14 cellular contexts compared by ENCODE assay signal in genomic region chr14:74562515-74563232, GRCh38. TPM values are rescaled to one million over a fixed set of nuclear protein-coding genes. Genes with fewer than 3 reads are reported as not detected.
DNase-seq lines count a peak whose midpoint lies in the region; ATAC-seq and TF ChIP-seq lines count a peak whose summit lies in the region.
"Had no signal": no experiment of that assay in that cellular context is flagged by ENCODE, and none has a peak within 500 bp of the region (broad histone marks: within the 10 kb centered on the region; RNA-seq: fewer than 3 reads in every experiment).

No MANE protein-coding gene starts in this region.

- peak overlapping the region; percentile 1; the same call in 1 of the 2 replicates for H3K27ac Mint-ChIP-seq in HFFc6

- peaks cover 9% of the 10 kb centered on the region for H3K36me3 Mint-ChIP-seq in HFFc6 (ENCODE audit: low read depth)
- H3K36me3 Mint-ChIP-seq: naive B cell had no signal

- H3K36me3 ChIP-seq in stomach = no peaks in the 10 kb centered on the region
- H3K36me3 ChIP-seq in SJCRH30 = no peaks in the 10 kb centered on the region
- H3K36me3 ChIP-seq: adrenal gland had no signal

- no peaks in the 10 kb centered on the region for H3K9me3 Mint-ChIP-seq in HFFc6
- H3K9me3 Mint-ChIP-seq: naive B cell had no signal

- H3K4me3 Mint-ChIP-seq in HFFc6 = no peak overlapping the region
- H3K4me3 Mint-ChIP-seq: naive B cell had no signal

- ATAC-seq in SK-N-SH treated with all-trans-retinoic acid at 6 μM for 48 hours = peak; percentile 64
- no peak for ATAC-seq in foreskin keratinocyte
- no peak for ATAC-seq in HG03354 (IDR thresholded peaks at IDR 0.05; ENCODE audit: poor library complexity, severe bottlenecking, unreplicated experiment)

- H3K27me3 Mint-ChIP-seq in HFFc6 (ENCODE audit: insufficient read depth) = peaks cover 1% of the 10 kb centered on the region; the same call in 1 of the 2 replicates

- H3K4me1 ChIP-seq in foreskin keratinocyte (peaks cover 26% of the 10 kb centered on the region), stomach (peaks cover 0 to 47% (median 20%) of the 10 kb centered on the region in 4 donors), SJCRH30 (no peaks in the 10 kb centered on the region)
- H3K4me1 ChIP-seq: adrenal gland had no signal

- TF ChIP-seq EP300 in stomach (IDR thresholded peaks at IDR 0.05) = no peak

- H3K4me1 Mint-ChIP-seq in HFFc6 (ENCODE audit: low read depth) = peaks cover 47% of the 10 kb centered on the region
- H3K4me1 Mint-ChIP-seq: naive B cell had no signal

- DNase-seq in HFFc6 = no peak
- no peak for DNase-seq in foreskin keratinocyte
- DNase-seq in stomach = no peak
- no peak for DNase-seq in SJCRH30
- DNase-seq in NCI-H2196 (lab: John Stamatoyannopoulos, UW; ENCODE audit: unreplicated experiment) = no peak
- DNase-seq: adrenal gland; DND-41; MV-4-11; naive B cell; NCI-H774; stimulated activated CD4-positive, alpha-beta T cell treated with anti-CD3 and anti-CD28 coated beads, Interleukin-12 subunit alpha, Interleukin-12 subunit beta, amount 100 ng/mL, for 4 hours; stimulated activated CD8-positive, alpha-beta memory T cell treated with anti-CD3 and anti-CD28 coated beads, Interleukin-4, amount 100 ng/mL, for 48 hours had no signal

- 33 to 54% (median 37%) methylated on average over 3 of the region's 3 CpGs for WGBS in stomach, 5 donors

- no peak overlapping the region for H3K27ac ChIP-seq in foreskin keratinocyte
- H3K27ac ChIP-seq in stomach = peak overlapping the region in 3 of 5 donors; percentile 53 to 61 (median 57)
- H3K27ac ChIP-seq in SJCRH30 = no peak overlapping the region

- TF ChIP-seq CTCF in HFFc6 (IDR thresholded peaks at IDR 0.05) (no peak), foreskin keratinocyte (conservative IDR thresholded peaks at IDR 0.05) (peak; percentile 28), stomach (IDR thresholded peaks at IDR 0.05) (no peak)

- no peaks in the 10 kb centered on the region for H3K9me3 ChIP-seq in stomach
- H3K9me3 ChIP-seq in SJCRH30 (replicated peaks) = no peaks in the 10 kb centered on the region
- H3K9me3 ChIP-seq: adrenal gland had no signal

- TF ChIP-seq POLR2A in stomach (IDR thresholded peaks at IDR 0.05) = no peak

- H3K4me3 ChIP-seq in stomach (no peak overlapping the region), SJCRH30 (no peak overlapping the region)
- H3K4me3 ChIP-seq: adrenal gland had no signal

- intact Hi-C loops in stomach (cut with DNase I; ENCODE audit: low total_unique reads) = no loop called here

- H3K27me3 ChIP-seq in foreskin keratinocyte = no peaks in the 10 kb centered on the region
- H3K27me3 ChIP-seq in stomach = peaks cover 0 to 2% (median 0%) of the 10 kb centered on the region in 3 donors
- H3K27me3 ChIP-seq in SJCRH30 = no peaks in the 10 kb centered on the region
- H3K27me3 ChIP-seq: adrenal gland had no signal

TF ChIP-seq in SK-N-SH treated with all-trans-retinoic acid at 6 μM for 48 hours, 23 proteins besides CTCF, POLR2A, EP300 and RAD21 (continues in another document):
- TF ChIP-seq TCF4 (CRISPR knock-in tag; IDR thresholded peaks at IDR 0.05; ENCODE audit: borderline replicate concordance) = no peak
- no peak for TF ChIP-seq PATZ1 (CRISPR knock-in tag; IDR thresholded peaks at IDR 0.05; ENCODE audit: borderline replicate concordance)
- TF ChIP-seq GLIS3 (CRISPR knock-in tag; IDR thresholded peaks at IDR 0.05) = no peak
- no peak for TF ChIP-seq OSR1 (CRISPR knock-in tag; IDR thresholded peaks at IDR 0.05)
- no peak for TF ChIP-seq ZC3H10 (CRISPR knock-in tag; IDR thresholded peaks at IDR 0.05)
- no peak for TF ChIP-seq BACH2 (CRISPR knock-in tag; IDR thresholded peaks at IDR 0.05; ENCODE audit: borderline replicate concordance)
- TF ChIP-seq CSDC2 (CRISPR knock-in tag; IDR thresholded peaks at IDR 0.05) = no peak
- TF ChIP-seq POU6F1 (CRISPR knock-in tag; IDR thresholded peaks at IDR 0.05; ENCODE audit: borderline replicate concordance, low read depth) = no peak
- no peak for TF ChIP-seq PPARA (CRISPR knock-in tag; IDR thresholded peaks at IDR 0.05; ENCODE audit: borderline replicate concordance)
- no peak for TF ChIP-seq TSHZ2 (CRISPR knock-in tag; IDR thresholded peaks at IDR 0.05)
- TF ChIP-seq TOX (CRISPR knock-in tag; IDR thresholded peaks at IDR 0.05; ENCODE audit: borderline replicate concordance) = no peak
- TF ChIP-seq ZNF70 (CRISPR knock-in tag; IDR thresholded peaks at IDR 0.05) = no peak
- no peak for TF ChIP-seq ZNF8 (CRISPR knock-in tag; IDR thresholded peaks at IDR 0.05)
- no peak for TF ChIP-seq SNAI2 (CRISPR knock-in tag; IDR thresholded peaks at IDR 0.05)
- TF ChIP-seq RARB (CRISPR knock-in tag; IDR thresholded peaks at IDR 0.05) = no peak
- TF ChIP-seq ISL1 (CRISPR knock-in tag; IDR thresholded peaks at IDR 0.05) = no peak
- no peak for TF ChIP-seq ESRRG (CRISPR knock-in tag; IDR thresholded peaks at IDR 0.05)
- TF ChIP-seq ARNTL (CRISPR knock-in tag; IDR thresholded peaks at IDR 0.05; ENCODE audit: borderline replicate concordance, low read depth) = no peak
- no peak for TF ChIP-seq CREB5 (CRISPR knock-in tag; IDR thresholded peaks at IDR 0.05; ENCODE audit: low read depth)

RNA-seq across cellular contexts. Expression of gene LTBP2, which starts 49.4 kb away (rescaled TPM):
- total RNA-seq in HFFc6 (2021; fragmentation: NEBNext Ultra II Directional; extraction: Animal tissue kit (Norgen Biotek cat#: 25700)) = 100 to 1,000 TPM; 109 to 165 (median 120) TPM
- total RNA-seq in foreskin keratinocyte = 78.2 and 131 TPM in 2 replicates
- 26.5 and 35.0 TPM in 2 replicates for polyA plus RNA-seq in foreskin keratinocyte
- total RNA-seq in stomach = 10 to 100 TPM in 3 of 5 donors, 1 to 10 TPM in 2; 5.8 to 36.2 (median 10.5) TPM
- 1 to 10 TPM; 2.9 to 5.9 (median 3.4) TPM for polyA plus RNA-seq in stomach
- total RNA-seq in SJCRH30 (2014; rRNA removed; shearing (Covaris generic)) = 0.61 and 0.84 TPM in 2 replicates

Comparison
In these comparisons a context has a peak if more than half of its experiments do, and no peak if none do; other contexts are left out.
1. H3K27ac ChIP-seq: peak in stomach (3 of 5); none in foreskin keratinocyte (single experiment) and SJCRH30 (single experiment).